Comparison of ENCODE assay signal across 15 cellular contexts in genomic region chr16:51657844-51658243, GRCh38.
"Had no signal": no experiment of that assay in that cellular context is flagged by ENCODE, and none has a peak within 500 bp of the region (broad histone marks: within the 10 kb centered on the region; RNA-seq: fewer than 3 reads in every experiment).

No MANE protein-coding gene starts in this region.

- H3K36me3 ChIP-seq: gastroesophageal sphincter, neutrophil, WERI-Rb-1 had no signal

- H3K9ac ChIP-seq: parathyroid adenoma had no signal

- H3K4me1 ChIP-seq: gastroesophageal sphincter, parathyroid adenoma had no signal

- H3K27ac Mint-ChIP-seq: activated naive CD4-positive, alpha-beta T cell treated with anti-CD3 and anti-CD28 coated beads for 36 hours; activated T-helper 2 cell treated with anti-CD3 and anti-CD28 coated beads, Interferon-gamma antibody, Interleukin-2, Interleukin-4, amounts not matched to agents 10 μg/mL and 5 μg/mL and 100 μg/mL, durations not matched to agents 14 hours and 24 hours and 36 hours; naive thymus-derived CD4-positive, alpha-beta T cell; type B pancreatic cell had no signal

- H3K27me3 Mint-ChIP-seq: naive thymus-derived CD4-positive, alpha-beta T cell had no signal

- H3K4me1 Mint-ChIP-seq: naive thymus-derived CD4-positive, alpha-beta T cell had no signal

- H2AFZ ChIP-seq: parathyroid adenoma had no signal

- H3K4me3 ChIP-seq: gastroesophageal sphincter, lung, skin epidermis had no signal

- ATAC-seq: gastroesophageal sphincter; left colon; naive thymus-derived CD4-positive, alpha-beta T cell had no signal

- H3K79me2 ChIP-seq: parathyroid adenoma had no signal

- H3K9me3 ChIP-seq: neutrophil had no signal

- H3K27me3 ChIP-seq: neutrophil had no signal

- H3K27ac ChIP-seq: gastroesophageal sphincter, neutrophil, parathyroid adenoma, skin epidermis, WERI-Rb-1 had no signal

- DNase-seq: activated CD4-positive, alpha-beta T cell treated with anti-CD3 and anti-CD28 coated beads, Interleukin-2, amount 50 U/mL, for 48 hours; activated naive CD4-positive, alpha-beta T cell treated with anti-CD3 and anti-CD28 coated beads for 36 hours; left colon; naive thymus-derived CD4-positive, alpha-beta T cell; stimulated activated CD4-positive, alpha-beta T cell treated with anti-CD3 and anti-CD28 coated beads, Interleukin-15, amount 100 ng/mL, for 24 hours; stimulated activated CD4-positive, alpha-beta T cell treated with anti-CD3 and anti-CD28 coated beads, Interleukin-4, amount 100 ng/mL, for 1 hour; stimulated activated naive CD4-positive, alpha-beta T cell; WERI-Rb-1 had no signal

- H3K36me3 Mint-ChIP-seq: naive thymus-derived CD4-positive, alpha-beta T cell; type B pancreatic cell had no signal

- H3K4me3 Mint-ChIP-seq: activated naive CD4-positive, alpha-beta T cell treated with anti-CD3 and anti-CD28 coated beads for 36 hours; naive thymus-derived CD4-positive, alpha-beta T cell; type B pancreatic cell had no signal
